22 cellular contexts compared by ENCODE assay signal in the genomic region with DNA sequence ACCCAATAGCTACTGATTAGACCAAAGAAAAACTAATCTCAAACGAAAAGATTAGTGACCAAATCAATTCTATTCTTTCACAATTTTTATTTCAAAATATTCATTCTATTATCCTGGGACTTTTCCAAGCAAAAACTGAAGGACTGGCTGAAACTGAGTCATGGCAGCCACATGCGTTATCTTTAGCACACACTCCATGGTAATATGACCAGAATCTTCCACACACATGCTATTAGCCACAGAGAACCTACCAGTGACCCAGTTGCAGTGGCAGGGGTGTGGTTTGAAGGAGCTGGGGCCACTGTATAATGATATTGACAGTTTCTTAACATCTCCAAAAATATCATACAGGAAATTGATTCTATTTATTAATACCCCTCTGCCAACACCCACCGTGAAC.
"Had no signal": no experiment of that assay in that cellular context is flagged by ENCODE, and none has a peak within 500 bp of the region (broad histone marks: within the 10 kb centered on the region; RNA-seq: fewer than 3 reads in every experiment).

No MANE protein-coding gene starts in this region.

- H3K27me3 ChIP-seq: SJSA1 had no signal

- H3K4me2 ChIP-seq: KMS-11 had no signal

- H3K9me3 ChIP-seq: SJSA1 had no signal

- ATAC-seq: HepG2 had no signal

- H3K4me1 ChIP-seq: SJSA1 had no signal

- H3K9ac ChIP-seq: KMS-11 had no signal

- H3K36me3 ChIP-seq: SJSA1 had no signal

- H3K27ac ChIP-seq: KMS-11, SJSA1, SK-N-MC had no signal

- DNase-seq: IMR-90; Kasumi-1; NCI-H1092 treated with DMSO at 0.1 percent for 48 hours; NCI-H1436; NCI-H187; NCI-H2029; NCI-H2081 treated with DMSO at 0.1 percent for 48 hours; NCI-H2171; NCI-H226; NCI-H446; NCI-H510A; NCI-H524 treated with DMSO at 0.1 percent for 48 hours; NCI-H69; NCI-H774; NK-92 treated with Interleukin-12 subunit alpha and Interleukin-12 subunit beta, amount 100 ng/mL, for 24 hours; Right ventricle myocardium superior; RPMI8226; SIG-M5 had no signal

- H3K4me3 ChIP-seq: SJSA1, SK-N-MC had no signal
